Comparison of ENCODE assay signal across 21 cellular contexts in genomic region chr1:221234821-221235220, GRCh38.
DNase-seq lines count a peak whose midpoint lies in the region; ATAC-seq and TF ChIP-seq lines count a peak whose summit lies in the region.
"Had no signal": no experiment of that assay in that cellular context is flagged by ENCODE, and none has a peak within 500 bp of the region (broad histone marks: within the 10 kb centered on the region; RNA-seq: fewer than 3 reads in every experiment).

No MANE protein-coding gene starts in this region.

- BruUV-seq in PC-3 (replicated peaks; lab: Mats Ljungman, UMichigan), result no TSS peak

- H3K4me3 ChIP-seq in PC-3 (ENCODE audit: low read length) (no peak overlapping the region), epithelial cell of esophagus (ENCODE audit: low read length) (no peak overlapping the region), prostate gland (no peak overlapping the region)
- H3K4me3 ChIP-seq: mucosa of descending colon, psoas muscle, skin epidermis had no signal

- H3K27me3 ChIP-seq in PC-3 (ENCODE audit: low read length), result no peaks in the 10 kb centered on the region
- no peaks in the 10 kb centered on the region for H3K27me3 ChIP-seq in prostate gland (replicated peaks; ENCODE audit: insufficient read depth)

- no peak overlapping the region for H2AFZ ChIP-seq in PC-3 (ENCODE audit: low read length)

- no peak overlapping the region for H3K4me2 ChIP-seq in PC-3 (ENCODE audit: low read length)
- H3K4me2 ChIP-seq: KMS-11 had no signal

- DNase-seq in ELR (ENCODE audit: low read depth) (peak; percentile 55), PC-3 (peak; percentile 62), epithelial cell of esophagus (ENCODE audit: low read depth) (peak; percentile 43), myocyte (ENCODE audit: low read depth) (peak; percentile 36), prostate gland (ENCODE audit: low spot score) (no peak), T1000 (lab: John Stamatoyannopoulos, UW) (no peak), NCI-H2196 treated with DMSO at 0.1 percent for 48 hours (lab: John Stamatoyannopoulos, UW; ENCODE audit: unreplicated experiment) (no peak)
- DNase-seq: activated CD8-positive, alpha-beta memory T cell treated with anti-CD3 and anti-CD28 coated beads, Interleukin-2, amount 10 ng/mL, durations not matched to agents 7 days and 5 days; effector memory CD8-positive, alpha-beta T cell; mucosa of descending colon; NCI-H1048; NCI-H2029; NCI-H446; psoas muscle; SIG-M5; stimulated activated CD4-positive, alpha-beta T cell treated with anti-CD3 and anti-CD28 coated beads, Interleukin-1b, Interleukin-23, amount 100 ng/mL, for 48 hours; T-helper 1 cell had no signal

- H3K9me3 ChIP-seq in PC-3 (ENCODE audit: low read length) (no peaks in the 10 kb centered on the region), prostate gland (no peaks in the 10 kb centered on the region)
- H3K9me3 ChIP-seq: mucosa of descending colon, psoas muscle had no signal

- no peak for TF ChIP-seq CTCF in PC-3 (conservative IDR thresholded peaks at IDR 0.05; ENCODE audit: low read depth, low read length)
- no peak for TF ChIP-seq CTCF in epithelial cell of esophagus (IDR thresholded peaks at IDR 0.05; ENCODE audit: insufficient read depth, low read depth, low read length, missing control alignments)
- no peak for TF ChIP-seq CTCF in prostate gland (IDR thresholded peaks at IDR 0.05)

- ATAC-seq in PC-3 (peak; percentile 76), GM18502 (IDR thresholded peaks at IDR 0.05; ENCODE audit: poor library complexity, unreplicated experiment) (no peak)
- ATAC-seq: activated CD8-positive, alpha-beta memory T cell treated with anti-CD3 and anti-CD28 coated beads, Interleukin-2, amount 10 ng/mL, durations not matched to agents 7 days and 5 days; effector memory CD8-positive, alpha-beta T cell; HCT116; mucosa of descending colon; psoas muscle had no signal

- H3K36me3 ChIP-seq in PC-3 (ENCODE audit: low read depth, low read length), result no peaks in the 10 kb centered on the region
- H3K36me3 ChIP-seq in prostate gland, result no peaks in the 10 kb centered on the region

- H3F3A ChIP-seq in PC-3 (ENCODE audit: low read length, unreplicated experiment), result no peaks in the 10 kb centered on the region

- H3K9me2 ChIP-seq in PC-3 (replicated peaks; ENCODE audit: low read length), result no peaks in the 10 kb centered on the region

- no peaks in the 10 kb centered on the region for H3K79me2 ChIP-seq in PC-3 (ENCODE audit: low read length)

- TF ChIP-seq POLR2A in prostate gland (IDR thresholded peaks at IDR 0.05), result no peak

- 73% methylated on average over 2 of the region's 2 CpGs for WGBS in prostate gland

- H3K27ac ChIP-seq in PC-3 (ENCODE audit: low read length) (no peak overlapping the region), prostate gland (no peak overlapping the region)
- H3K27ac ChIP-seq: KMS-11, psoas muscle, skin epidermis had no signal

- intact Hi-C loops in PC-3 (cut with micrococcal nuclease) (no loop called here), prostate gland (cut with DNase I) (no loop called here)

- POLR2A ChIA-PET in PC-3 (lab: Charles Lee; ENCODE audit: unreplicated experiment), result no interaction called here

- H4K20me1 ChIP-seq in PC-3 (ENCODE audit: low read length), result no peaks in the 10 kb centered on the region

- H3K4me1 ChIP-seq in PC-3 (ENCODE audit: insufficient read depth, low read length), result peaks cover 14% of the 10 kb centered on the region
- H3K4me1 ChIP-seq in prostate gland (replicated peaks), result no peaks in the 10 kb centered on the region

- H3K9ac ChIP-seq in PC-3 (ENCODE audit: low read length), result no peak overlapping the region
- H3K9ac ChIP-seq: KMS-11 had no signal

- CTCF ChIA-PET in PC-3 (lab: Charles Lee), result no interaction called here

Comparison
In these comparisons a context has a peak if more than half of its experiments do, and no peak if none do; other contexts are left out.
1. DNase-seq: peak in ELR (single experiment), PC-3 (single experiment), epithelial cell of esophagus (single experiment) and myocyte (single experiment); none in prostate gland (single experiment), T1000 (single experiment) and NCI-H2196 treated with DMSO at 0.1 percent for 48 hours (single experiment).